In the genomic region with DNA sequence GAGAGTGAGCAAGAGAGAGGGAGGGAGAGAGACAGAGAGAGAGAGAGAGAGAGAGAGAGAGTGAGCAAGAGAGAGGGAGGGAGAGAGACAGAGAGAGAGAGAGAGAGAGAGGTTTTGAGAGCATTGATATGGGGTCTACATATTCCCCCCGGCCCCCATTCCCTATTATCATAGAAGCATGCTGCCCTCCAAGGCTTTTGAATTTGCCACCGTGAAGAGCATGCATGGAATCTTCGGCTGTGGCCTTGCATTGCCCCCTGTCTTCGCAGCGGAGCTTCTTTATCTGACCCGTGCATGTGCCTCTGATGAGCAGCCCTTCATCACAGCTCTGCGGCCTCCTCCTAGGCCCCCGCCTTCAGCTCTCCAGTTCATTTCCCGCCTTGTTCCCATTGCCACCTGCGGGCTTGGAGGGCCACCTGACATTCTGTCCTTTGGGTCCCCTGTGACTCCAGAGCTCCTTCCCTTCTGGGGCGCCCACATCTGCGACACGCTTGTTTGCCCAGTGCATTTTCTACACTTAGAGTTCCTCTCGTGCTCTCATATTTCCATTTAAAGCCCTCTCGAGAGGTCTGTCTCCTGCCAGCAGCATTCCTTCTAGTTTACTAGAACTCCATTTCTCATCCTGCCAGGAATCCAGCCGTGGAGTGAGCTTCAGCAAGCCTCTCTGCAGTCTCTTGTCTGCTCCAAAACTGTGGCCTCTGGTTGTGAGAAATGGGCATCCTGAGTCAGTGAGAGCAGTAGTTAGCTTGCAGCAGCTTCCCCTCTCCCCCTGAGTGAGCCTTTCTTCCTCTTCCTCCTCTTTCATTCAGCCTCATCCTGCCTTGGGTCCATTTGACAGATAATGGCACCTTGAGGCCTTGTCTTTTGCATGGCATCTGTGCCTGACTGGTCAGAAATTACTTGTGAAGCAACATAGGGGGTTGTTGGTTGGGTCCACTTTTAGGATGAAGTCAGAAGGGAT, we compare ENCODE assay signal across 9 cellular contexts. TPM values are rescaled to one million over a fixed set of nuclear protein-coding genes. Genes with fewer than 3 reads are reported as not detected.
DNase-seq lines count a peak whose midpoint lies in the region; ATAC-seq and TF ChIP-seq lines count a peak whose summit lies in the region.
"Had no signal": no experiment of that assay in that cellular context is flagged by ENCODE, and none has a peak within 500 bp of the region (broad histone marks: within the 10 kb centered on the region; RNA-seq: fewer than 3 reads in every experiment).

No MANE protein-coding gene starts in this region.

- H3K36me3 Mint-ChIP-seq in natural killer cell (no peaks in the 10 kb centered on the region), naive B cell (peaks cover 6% of the 10 kb centered on the region in 2 donors)
- peaks cover 9% of the 10 kb centered on the region for H3K36me3 Mint-ChIP-seq in natural killer cell treated with Interleukin-12 subunit alpha and Interleukin-12 subunit beta and Interleukin-15 and Interleukin-18, amount 100 ng/mL, for 72 hours

- H3K4me3 Mint-ChIP-seq in natural killer cell, result peak overlapping the region; percentile 9
- no peak overlapping the region for H3K4me3 Mint-ChIP-seq in natural killer cell treated with Interleukin-12 subunit alpha and Interleukin-12 subunit beta and Interleukin-15 and Interleukin-18, amount 100 ng/mL, for 72 hours
- peak overlapping the region in 6 of 8 donors; percentile 19 to 77 (median 48) for H3K4me3 Mint-ChIP-seq in naive B cell

- intact Hi-C loops in natural killer cell (cut with micrococcal nuclease), result no loop called here

- no peak for DNase-seq in natural killer cell
- DNase-seq in natural killer cell treated with Interleukin-12 subunit alpha and Interleukin-12 subunit beta and Interleukin-15 and Interleukin-18, amount 100 ng/mL, for 72 hours (ENCODE audit: low spot score), result no peak
- peak; percentile 41 for DNase-seq in dedifferentiated amniotic fluid mesenchymal stem cell (ENCODE audit: extremely low spot score)
- DNase-seq in naive B cell, result no peak
- DNase-seq in DMS153 treated with DMSO at 0.1 percent for 48 hours (lab: John Stamatoyannopoulos, UW; ENCODE audit: unreplicated experiment), result no peak

- peaks cover 62 to 68% of the 10 kb centered on the region in 2 donors for H3K4me1 Mint-ChIP-seq in natural killer cell
- H3K4me1 Mint-ChIP-seq in natural killer cell treated with Interleukin-12 subunit alpha and Interleukin-12 subunit beta and Interleukin-15 and Interleukin-18, amount 100 ng/mL, for 72 hours (ENCODE audit: low read depth in 2 of 2), result peaks cover 45% of the 10 kb centered on the region in 2 donors
- H3K4me1 Mint-ChIP-seq in naive B cell, result peaks cover 49 to 69% (median 60%) of the 10 kb centered on the region in 3 donors

- H3K9me3 Mint-ChIP-seq in natural killer cell, result no peaks in the 10 kb centered on the region
- peaks cover 4% of the 10 kb centered on the region for H3K9me3 Mint-ChIP-seq in natural killer cell treated with Interleukin-12 subunit alpha and Interleukin-12 subunit beta and Interleukin-15 and Interleukin-18, amount 100 ng/mL, for 72 hours
- H3K9me3 Mint-ChIP-seq in naive B cell, result no peaks in the 10 kb centered on the region

- H3K27ac Mint-ChIP-seq in natural killer cell (peak overlapping the region; percentile 32 to 39), naive B cell (peak overlapping the region; percentile 60 to 92 (median 88))
- H3K27ac Mint-ChIP-seq in natural killer cell treated with Interleukin-12 subunit alpha and Interleukin-12 subunit beta and Interleukin-15 and Interleukin-18, amount 100 ng/mL, for 72 hours, result peak overlapping the region in 1 of 2 donors; percentile 78

- no peak for TF ChIP-seq CTCF in natural killer cell (IDR thresholded peaks at IDR 0.05)

- peak in 1 of 3 donors; percentile 7 for ATAC-seq in natural killer cell
- no peak for ATAC-seq in natural killer cell treated with Interleukin-12 subunit alpha and Interleukin-12 subunit beta and Interleukin-15 and Interleukin-18, amount 100 ng/mL, for 72 hours
- peak; percentile 46 to 51 for ATAC-seq in naive B cell (ENCODE audit: low read depth in 2 of 2)
- ATAC-seq in HG03039 (IDR thresholded peaks at IDR 0.05; ENCODE audit: unreplicated experiment), result no peak
- ATAC-seq in HG03521 (IDR thresholded peaks at IDR 0.05; ENCODE audit: unreplicated experiment), result no peak
- ATAC-seq in GM21576 (IDR thresholded peaks at IDR 0.05; ENCODE audit: unreplicated experiment), result no peak
- ATAC-seq: K562 had no signal

- no peaks in the 10 kb centered on the region for H3K27me3 Mint-ChIP-seq in natural killer cell (ENCODE audit: low read depth in 2 of 2)
- H3K27me3 Mint-ChIP-seq in natural killer cell treated with Interleukin-12 subunit alpha and Interleukin-12 subunit beta and Interleukin-15 and Interleukin-18, amount 100 ng/mL, for 72 hours, result no peaks in the 10 kb centered on the region
- no peaks in the 10 kb centered on the region for H3K27me3 Mint-ChIP-seq in naive B cell

RNA-seq across cellular contexts. Expression of gene LPP, which starts 25.3 kb away (rescaled TPM):
- total RNA-seq in natural killer cell, result 100 to 1,000 TPM; 137 to 163 (median 149) TPM
- 10 to 100 TPM; 52.7 to 56.7 TPM for total RNA-seq in natural killer cell treated with Interleukin-12 subunit alpha and Interleukin-12 subunit beta and Interleukin-15 and Interleukin-18, amount 100 ng/mL, for 72 hours
- polyA plus RNA-seq in naive B cell (ENCODE audit: low read depth in 6 of 6), result 10 to 100 TPM in 5 of 6 donors, 1 to 10 TPM in 1; 9.6 to 58.6 (median 25.4) TPM
- polyA plus RNA-seq: K562 had no signal

Comparison
In these comparisons a context has a peak if more than half of its experiments do, and no peak if none do; other contexts are left out.
1. ATAC-seq: peak in naive B cell (2 of 2); none in natural killer cell treated with Interleukin-12 subunit alpha and Interleukin-12 subunit beta and Interleukin-15 and Interleukin-18, amount 100 ng/mL, for 72 hours (0 of 2), HG03039 (single experiment), HG03521 (single experiment) and GM21576 (single experiment).